8 cellular contexts compared by ENCODE assay signal in the genomic region with DNA sequence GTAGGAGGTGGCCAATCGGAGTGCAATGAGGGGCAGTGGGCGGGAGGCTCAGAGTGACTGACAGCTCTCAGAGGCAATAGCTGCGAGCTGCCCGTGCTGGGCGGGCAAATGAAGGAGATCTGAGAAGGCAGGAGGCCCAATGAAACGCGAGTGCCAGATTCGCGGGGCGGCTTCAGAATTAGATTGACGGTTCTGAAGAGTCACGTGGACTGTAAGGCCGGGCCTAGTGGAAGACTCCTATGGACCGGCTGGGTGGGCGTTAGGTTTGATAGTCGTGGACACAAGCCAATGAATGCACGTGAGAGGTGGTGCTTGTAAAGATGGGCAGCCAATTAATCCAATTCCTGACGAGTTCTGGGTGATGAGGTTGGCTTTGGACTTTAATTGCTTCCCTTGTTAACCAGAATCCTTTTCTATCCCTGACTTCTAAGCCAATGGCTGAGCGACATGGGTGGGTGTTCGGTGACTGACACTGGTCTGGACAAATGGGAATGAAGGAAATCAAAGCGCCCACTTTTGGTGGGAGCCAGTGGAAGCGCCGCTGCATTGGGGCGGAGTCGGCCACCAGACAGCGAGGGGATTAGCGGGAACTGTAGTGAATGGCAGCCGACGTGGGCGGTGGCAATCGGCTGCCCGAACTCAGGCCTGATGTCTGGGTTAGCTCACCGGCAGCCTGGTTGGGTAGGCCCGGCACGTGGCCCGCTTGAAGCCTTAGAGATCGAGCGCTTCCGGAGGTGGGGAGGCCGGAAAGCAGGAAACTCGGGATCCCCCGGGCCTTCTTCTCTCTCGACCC. TPM values are rescaled to one million over a fixed set of nuclear protein-coding genes. Genes with fewer than 3 reads are reported as not detected.
DNase-seq lines count a peak whose midpoint lies in the region; ATAC-seq and TF ChIP-seq lines count a peak whose summit lies in the region.

No MANE protein-coding gene starts in this region.

- peaks cover 25% of the 10 kb centered on the region for H3K4me1 Mint-ChIP-seq in type B pancreatic cell (ENCODE audit: unreplicated experiment)

- no peak for TF ChIP-seq CTCF in GM13977 (IDR thresholded peaks at IDR 0.05; ENCODE audit: extremely low read depth, insufficient read depth, missing control alignments)
- TF ChIP-seq CTCF in adrenal gland (IDR thresholded peaks at IDR 0.05) = no peak
- TF ChIP-seq CTCF in type B pancreatic cell (conservative IDR thresholded peaks at IDR 0.05) = no peak

- DNase-seq in GM13977 (ENCODE audit: low spot score) = peak; percentile 100
- peak; percentile 100 for DNase-seq in NCI-H1436 treated with DMSO at 0.1 percent for 48 hours (lab: John Stamatoyannopoulos, UW)
- peak; percentile 100 for DNase-seq in SW480 (ENCODE audit: low spot score)
- DNase-seq in adrenal gland = peak; percentile 100
- DNase-seq in cardiac septum (ENCODE audit: low spot score) = peak; percentile 100
- peak; percentile 90 to 100 (median 99) for DNase-seq in posterior cingulate gyrus
- DNase-seq in type B pancreatic cell (ENCODE audit: extremely low spot score, unreplicated experiment) = peak; percentile 98

- H3K4me3 ChIP-seq in adrenal gland = peak overlapping the region in 1 of 4 donors; percentile 15

- in situ Hi-C loops in GM13977 (cut with MboI; ENCODE audit: low pct_unique_long_range_greater_than_20kb, low sequenced_read_pairs, unreplicated experiment) = no loop called here

- peak overlapping the region; percentile 84 for H3K4me3 Mint-ChIP-seq in type B pancreatic cell

- peak; percentile 84 for ATAC-seq in HG02852 (IDR thresholded peaks at IDR 0.05; ENCODE audit: unreplicated experiment)

- peak overlapping the region in 4 of 5 donors; percentile 33 to 88 (median 78) for H3K27ac ChIP-seq in adrenal gland

- no peaks in the 10 kb centered on the region for H3K9me3 Mint-ChIP-seq in type B pancreatic cell

- peaks cover 9% of the 10 kb centered on the region for H3K27me3 Mint-ChIP-seq in type B pancreatic cell

- peaks cover 4% of the 10 kb centered on the region for H3K36me3 Mint-ChIP-seq in type B pancreatic cell

- TF ChIP-seq POLR2A in adrenal gland (IDR thresholded peaks at IDR 0.05) = no peak

- WGBS in adrenal gland, 4 donors = 2 to 9% (median 6%) methylated on average over 28 to 43 of the region's 43 CpGs

- peaks cover 3 to 25% of the 10 kb centered on the region in 2 donors for H3K4me1 ChIP-seq in adrenal gland (replicated peaks in 1 of 2)

- H3K36me3 ChIP-seq in adrenal gland (replicated peaks in 1 of 2) = peaks cover 0 to 16% of the 10 kb centered on the region in 2 donors

- H3K9me3 ChIP-seq in adrenal gland (replicated peaks in 1 of 3) = no peaks in the 10 kb centered on the region

- no peaks in the 10 kb centered on the region for H3K27me3 ChIP-seq in adrenal gland

- intact Hi-C loops in adrenal gland (cut with DNase I) (no loop called here), cardiac septum (cut with DNase I) (loop anchor here (5.0 kb wide), 1 partner anchor 53 kb away; a partner anchor contains a TSS), posterior cingulate gyrus (cut with DNase I) (loop anchor here (2.0 kb wide), 1 partner anchor 32 kb away; a partner anchor contains a TSS)

- peak overlapping the region; percentile 83 for H3K27ac Mint-ChIP-seq in type B pancreatic cell

RNA-seq across cellular contexts. Expression of a gene that starts 0.5 kb away (rescaled TPM):
- 100 to 1,000 TPM in 6 of 8 donors, 10 to 100 TPM in 2; 73.8 to 261 (median 163) TPM for total RNA-seq in adrenal gland
- polyA plus RNA-seq in adrenal gland = 100 to 1,000 TPM in 1 of 3 donors, 10 to 100 TPM in 2; 59.1 to 175 (median 67.7) TPM
- total RNA-seq in cardiac septum = 87.6 TPM
- total RNA-seq in type B pancreatic cell (ENCODE audit: low replicate concordance) = 336 and 414 TPM in 2 replicates

RNA-seq across cellular contexts. Expression of a gene that starts 8.4 kb away (rescaled TPM):
- total RNA-seq in adrenal gland (under 1 TPM in 4 of 8 donors, not detected in 4; 0.18 to 0.46 (median 0.29) TPM), cardiac septum (0.83 TPM), type B pancreatic cell (ENCODE audit: low replicate concordance) (1.0 and 1.1 TPM in 2 replicates)
- polyA plus RNA-seq in adrenal gland = 1 to 10 TPM in 1 of 3 donors, under 1 TPM in 1, not detected in 1; 0.54 to 1.4 TPM

RNA-seq across cellular contexts. Expression of a gene that starts 32.2 kb away (rescaled TPM):
- total RNA-seq in adrenal gland (10 to 100 TPM; 29.0 to 67.3 (median 50.6) TPM), cardiac septum (30.9 TPM), type B pancreatic cell (ENCODE audit: low replicate concordance) (63.3 and 72.4 TPM in 2 replicates)
- polyA plus RNA-seq in adrenal gland = 10 to 100 TPM; 57.1 to 79.1 (median 73.1) TPM

RNA-seq across cellular contexts. Expression of a gene that starts 34.5 kb away (rescaled TPM):
- total RNA-seq in adrenal gland = 100 to 1,000 TPM in 3 of 8 donors, 10 to 100 TPM in 5; 41.7 to 189 (median 81.2) TPM
- 10 to 100 TPM; 43.2 to 54.7 (median 49.3) TPM for polyA plus RNA-seq in adrenal gland
- total RNA-seq in cardiac septum = 143 TPM
- total RNA-seq in type B pancreatic cell (ENCODE audit: low replicate concordance) = 67.5 and 86.6 TPM in 2 replicates

RNA-seq across cellular contexts. Expression of a gene that starts 38.9 kb away (rescaled TPM):
- total RNA-seq in adrenal gland (under 1 TPM in 4 of 8 donors, not detected in 4; 0.58 to 0.95 (median 0.77) TPM), cardiac septum (not detected), type B pancreatic cell (ENCODE audit: low replicate concordance) (30.6 and 63.3 TPM in 2 replicates)
- 1 to 10 TPM in 1 of 3 donors, under 1 TPM in 1, not detected in 1; 0.51 to 1.4 TPM for polyA plus RNA-seq in adrenal gland

Comparison
In these comparisons a context has a peak if more than half of its experiments do, and no peak if none do; other contexts are left out.
1. intact Hi-C loops: an anchor here in cardiac septum (5.0 kb wide) and posterior cingulate gyrus (2.0 kb wide); none called in adrenal gland.